In genomic region chr2:63790491-63790890, GRCh38 we compare ENCODE assay signal across 20 cellular contexts. TPM values are rescaled to one million over a fixed set of nuclear protein-coding genes. Genes with fewer than 3 reads are reported as not detected.
DNase-seq lines count a peak whose midpoint lies in the region; ATAC-seq, FAIRE-seq and TF ChIP-seq lines count a peak whose summit lies in the region.
"Had no signal": no experiment of that assay in that cellular context is flagged by ENCODE, and none has a peak within 500 bp of the region (broad histone marks: within the 10 kb centered on the region; RNA-seq: fewer than 3 reads in every experiment).

No MANE protein-coding gene starts in this region.

- H3K9me2 ChIP-seq in PC-3 (replicated peaks; ENCODE audit: low read length), result no peaks in the 10 kb centered on the region

- H3K9me1 ChIP-seq in K562 (ENCODE audit: control insufficient read depth, insufficient read depth, low read length), result no peaks in the 10 kb centered on the region

- TF ChIP-seq EP300 in K562 (IDR thresholded peaks at IDR 0.05; ENCODE audit: low read length), result no peak

- intact Hi-C loops in PC-3 (cut with micrococcal nuclease), result no loop called here
- intact Hi-C loops in K562 (cut with micrococcal nuclease), result no loop called here

- ATAC-seq in PC-3 (no peak), K562 (no peak)

- no peak for TF ChIP-seq POLR2A in K562 (conservative IDR thresholded peaks at IDR 0.05)

- no peaks in the 10 kb centered on the region for H3K79me2 ChIP-seq in PC-3 (ENCODE audit: low read length)
- no peaks in the 10 kb centered on the region for H3K79me2 ChIP-seq in K562 (ENCODE audit: control insufficient read depth, insufficient read depth, low read length)

- H3K36me3 ChIP-seq in PC-3 (ENCODE audit: low read depth, low read length), result no peaks in the 10 kb centered on the region
- H3K36me3 ChIP-seq in K562 (ENCODE audit: control insufficient read depth, insufficient read depth, low read length), result no peaks in the 10 kb centered on the region
- H3K36me3 ChIP-seq in subcutaneous abdominal adipose tissue (ENCODE audit: control insufficient read depth in 5 of 5, insufficient read depth in 5 of 5, low read length in 5 of 5), result peaks cover 0 to 3% (median 0%) of the 10 kb centered on the region in 5 donors
- H3K36me3 ChIP-seq: BE2C, gastroesophageal sphincter, lower lobe of right lung had no signal

- H3K9ac ChIP-seq in PC-3 (ENCODE audit: low read length), result no peak overlapping the region
- H3K9ac ChIP-seq in K562 (ENCODE audit: insufficient read depth in 1 of 2, low read depth in 2 of 2, low read length in 2 of 2), result no peak overlapping the region
- peak overlapping the region in 1 of 5 donors; percentile 37 for H3K9ac ChIP-seq in subcutaneous abdominal adipose tissue (ENCODE audit: low read length in 5 of 5)
- H3K9ac ChIP-seq: KMS-11 had no signal

- in situ Hi-C loops in K562 (cut with MboI), result no loop called here

- H3K4me1 ChIP-seq in PC-3 (ENCODE audit: insufficient read depth, low read length) (peaks cover 22% of the 10 kb centered on the region), K562 (replicated peaks in 1 of 2; ENCODE audit: control insufficient read depth in 2 of 2, insufficient read depth in 2 of 2, low read length in 2 of 2) (no peaks in the 10 kb centered on the region), subcutaneous abdominal adipose tissue (ENCODE audit: control insufficient read depth in 5 of 5, insufficient read depth in 5 of 5, low read length in 5 of 5) (peaks cover 0 to 29% (median 11%) of the 10 kb centered on the region in 5 donors)
- H3K4me1 ChIP-seq: BE2C, gastroesophageal sphincter, lower lobe of right lung had no signal

- TF ChIP-seq CTCF in PC-3 (conservative IDR thresholded peaks at IDR 0.05; ENCODE audit: low read depth, low read length) (no peak), K562 (IDR thresholded peaks at IDR 0.05 in 2 of 3, conservative IDR thresholded peaks at IDR 0.05 in 1 of 3; ENCODE audit: insufficient read depth in 2 of 3, low read depth in 1 of 3, low read length in 3 of 3) (no peak), fibroblast of the aortic adventitia (IDR thresholded peaks at IDR 0.05; ENCODE audit: insufficient read depth, low read length) (no peak)

- POLR2A ChIA-PET in PC-3 (lab: Charles Lee; ENCODE audit: unreplicated experiment), result no interaction called here
- POLR2A ChIA-PET in K562 (lab: Yijun Ruan, JAX), result no interaction called here

- DNase-seq in PC-3 (no peak), K562 (ENCODE audit: extremely low read depth in 1 of 4, low spot score in 3 of 4) (no peak), fibroblast of the aortic adventitia (ENCODE audit: low read depth) (peak; percentile 39), epidermal melanocyte (ENCODE audit: insufficient read length, low spot score) (no peak), caudate nucleus (lab: John Stamatoyannopoulos, UW) (no peak), NCI-H2107 treated with DMSO at 0.1 percent for 48 hours (lab: John Stamatoyannopoulos, UW; ENCODE audit: unreplicated experiment) (no peak)
- DNase-seq: activated T-cell treated with anti-CD3 and anti-CD28 coated beads for 4 hours; BE2C; effector memory CD4-positive, alpha-beta T cell; GDM1; lower lobe of right lung; naive B cell; NCI-H1092 treated with DMSO at 0.1 percent for 48 hours; OCI-M1; small intestine had no signal

- CTCF ChIA-PET in PC-3 (lab: Charles Lee) (no interaction called here), K562 (lab: Yijun Ruan, JAX; ENCODE audit: low intra/inter-chr PET ratio) (no interaction called here)

- H3K9me3 ChIP-seq in PC-3 (ENCODE audit: low read length) (no peaks in the 10 kb centered on the region), K562 (replicated peaks; ENCODE audit: control insufficient read depth, insufficient read depth, low read depth, low read length) (no peaks in the 10 kb centered on the region), subcutaneous abdominal adipose tissue (ENCODE audit: control insufficient read depth in 5 of 5, low read length in 5 of 5) (no peaks in the 10 kb centered on the region)
- H3K9me3 ChIP-seq: BE2C, gastroesophageal sphincter, lower lobe of right lung had no signal

- no peak for FAIRE-seq in K562 (lab: Jason Lieb, UNC)
- FAIRE-seq: bronchial epithelial cell, GM12892, small intestine had no signal

- WGBS in K562 (ENCODE audit: insufficient coverage, low coverage, missing lambda C conversion rate), result 0% methylated on average over 2 of the region's 2 CpGs

- no peak for TF ChIP-seq RAD21 in K562 (CRISPR knock-in tag; conservative IDR thresholded peaks at IDR 0.05 in 1 of 2, IDR thresholded peaks at IDR 0.05 in 1 of 2)

- H3F3A ChIP-seq in PC-3 (ENCODE audit: low read length, unreplicated experiment), result no peaks in the 10 kb centered on the region

- H3K4me3 ChIP-seq in PC-3 (ENCODE audit: low read length), result no peak overlapping the region
- no peak overlapping the region for H3K4me3 ChIP-seq in K562
- H3K4me3 ChIP-seq in fibroblast of the aortic adventitia (ENCODE audit: low read depth, low read length), result peak overlapping the region; percentile 16
- H3K4me3 ChIP-seq in subcutaneous abdominal adipose tissue (ENCODE audit: low read depth in 1 of 5, low read length in 5 of 5), result no peak overlapping the region
- H3K4me3 ChIP-seq: gastroesophageal sphincter, lower lobe of right lung had no signal

- H4K20me1 ChIP-seq in PC-3 (ENCODE audit: low read length), result no peaks in the 10 kb centered on the region
- no peaks in the 10 kb centered on the region for H4K20me1 ChIP-seq in K562 (replicated peaks; ENCODE audit: control insufficient read depth, insufficient read depth, low read length)

- H3K27ac ChIP-seq in PC-3 (ENCODE audit: low read length) (no peak overlapping the region), K562 (ENCODE audit: extremely low read depth, low read depth, low read length) (no peak overlapping the region), subcutaneous abdominal adipose tissue (ENCODE audit: low read depth, low read length) (peak overlapping the region; percentile 81), caudate nucleus (ENCODE audit: low read depth, low read length) (no peak overlapping the region)
- H3K27ac ChIP-seq: gastroesophageal sphincter, KMS-11, lower lobe of right lung had no signal

- H3K4me2 ChIP-seq in PC-3 (ENCODE audit: low read length) (peak overlapping the region; percentile 14), K562 (ENCODE audit: insufficient read depth, low read length) (no peak overlapping the region)
- H3K4me2 ChIP-seq: KMS-11 had no signal

- BruUV-seq in PC-3 (replicated peaks; lab: Mats Ljungman, UMichigan), result no TSS peak
- no TSS peak for BruUV-seq in K562 (replicated peaks; lab: Mats Ljungman, UMichigan)

- H3K27me3 ChIP-seq in PC-3 (ENCODE audit: low read length) (no peaks in the 10 kb centered on the region), K562 (ENCODE audit: control insufficient read depth in 2 of 2, insufficient read depth in 2 of 2, low read length in 2 of 2) (no peaks in the 10 kb centered on the region; a peak in 1 of 5 replicates), subcutaneous abdominal adipose tissue (ENCODE audit: control insufficient read depth in 5 of 5, insufficient read depth in 4 of 5, low read length in 5 of 5) (no peaks in the 10 kb centered on the region)
- H3K27me3 ChIP-seq: BE2C, gastroesophageal sphincter had no signal

- H2AFZ ChIP-seq in PC-3 (ENCODE audit: low read length) (no peak overlapping the region), K562 (ENCODE audit: low read depth, low read length) (no peak overlapping the region)

TF ChIP-seq in K562, 482 proteins besides CTCF, POLR2A, EP300 and RAD21 (continues in another document):
- TF ChIP-seq POLR2H (tag; IDR thresholded peaks at IDR 0.05; ENCODE audit: low read depth), result no peak
- TF ChIP-seq, protein P1, sequence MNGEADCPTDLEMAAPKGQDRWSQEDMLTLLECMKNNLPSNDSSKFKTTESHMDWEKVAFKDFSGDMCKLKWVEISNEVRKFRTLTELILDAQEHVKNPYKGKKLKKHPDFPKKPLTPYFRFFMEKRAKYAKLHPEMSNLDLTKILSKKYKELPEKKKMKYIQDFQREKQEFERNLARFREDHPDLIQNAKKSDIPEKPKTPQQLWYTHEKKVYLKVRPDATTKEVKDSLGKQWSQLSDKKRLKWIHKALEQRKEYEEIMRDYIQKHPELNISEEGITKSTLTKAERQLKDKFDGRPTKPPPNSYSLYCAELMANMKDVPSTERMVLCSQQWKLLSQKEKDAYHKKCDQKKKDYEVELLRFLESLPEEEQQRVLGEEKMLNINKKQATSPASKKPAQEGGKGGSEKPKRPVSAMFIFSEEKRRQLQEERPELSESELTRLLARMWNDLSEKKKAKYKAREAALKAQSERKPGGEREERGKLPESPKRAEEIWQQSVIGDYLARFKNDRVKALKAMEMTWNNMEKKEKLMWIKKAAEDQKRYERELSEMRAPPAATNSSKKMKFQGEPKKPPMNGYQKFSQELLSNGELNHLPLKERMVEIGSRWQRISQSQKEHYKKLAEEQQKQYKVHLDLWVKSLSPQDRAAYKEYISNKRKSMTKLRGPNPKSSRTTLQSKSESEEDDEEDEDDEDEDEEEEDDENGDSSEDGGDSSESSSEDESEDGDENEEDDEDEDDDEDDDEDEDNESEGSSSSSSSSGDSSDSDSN (IDR thresholded peaks at IDR 0.05; ENCODE audit: borderline replicate concordance in 1 of 2, low read depth in 2 of 2, low read length in 2 of 2), result no peak
- no peak for TF ChIP-seq NCOA2 (IDR thresholded peaks at IDR 0.05; ENCODE audit: partially characterized antibody in 2 of 2)
- no peak for TF ChIP-seq KLF6 (CRISPR knock-in tag; IDR thresholded peaks at IDR 0.05; ENCODE audit: borderline replicate concordance)
- no peak for TF ChIP-seq JUNB (CRISPR knock-in tag; conservative IDR thresholded peaks at IDR 0.05)

RNA-seq across cellular contexts. Expression of gene UGP2, which starts 51.2 kb away (rescaled TPM):
- total RNA-seq in PC-3 (2014; rRNA removed) (48.4 and 55.8 TPM in 2 replicates), K562 (2014; rRNA removed) (25.2 and 25.5 TPM in 2 replicates), K562 (2014; rRNA removed; fragmentation: Illumina TruSeq; extraction: Trizol) (51.0 and 57.9 TPM in 2 replicates), K562 (2015; rRNA removed; fragmentation: Illumina TruSeq; extraction: Trizol) (61.5 and 62.0 TPM in 2 replicates), K562 (2021) (44.0 and 52.4 TPM in 2 replicates), fibroblast of the aortic adventitia (ENCODE audit: low replicate concordance) (119 and 129 TPM in 2 replicates)
- 22.2 and 53.0 TPM in 2 replicates for total RNA-seq in K562 (2011; cell fraction: chromatin; rRNA removed; ENCODE audit: low replicate concordance)
- total RNA-seq in K562 (2011; cell fraction: nucleolus; rRNA removed), result 12.8 and 14.7 TPM in 2 replicates
- total RNA-seq in K562 (2011; cell fraction: nucleoplasm; rRNA removed), result 25.4 and 36.0 TPM in 2 replicates
- polyA plus RNA-seq in K562 (2011; rRNA removed) (41.6 and 67.7 TPM in 2 replicates), K562 (2014; fragmentation: Illumina TruSeq; extraction: Trizol) (56.1 and 69.3 TPM in 2 replicates), K562 (2014; fragmentation: Nextera tagmentation; extraction: Ambion mirVana) (10 to 100 TPM; 58.9 to 59.6 TPM), K562 (2014; rRNA removed) (47.3 and 48.9 TPM in 2 replicates)
- polyA plus RNA-seq in K562 (2011; cell fraction: cytosol; rRNA removed), result 7.2 and 17.2 TPM in 2 replicates
- 8.2 and 14.7 TPM in 2 replicates for polyA plus RNA-seq in K562 (2011; cell fraction: nucleus; rRNA removed)
- polyA plus RNA-seq in K562 (2012), result 64.0 and 71.6 TPM in 2 replicates
- 44.6 and 50.5 TPM in 2 replicates for polyA minus RNA-seq in K562 (2011; rRNA and poly(A)+ RNA removed)
- 17.4 and 26.1 TPM in 2 replicates for polyA minus RNA-seq in K562 (2011; cell fraction: cytosol; rRNA and poly(A)+ RNA removed)
- polyA minus RNA-seq in K562 (2011; cell fraction: nucleus; rRNA and poly(A)+ RNA removed), result 12.0 and 25.8 TPM in 2 replicates
